ENCODE assay signal across 8 cellular contexts in the genomic region with DNA sequence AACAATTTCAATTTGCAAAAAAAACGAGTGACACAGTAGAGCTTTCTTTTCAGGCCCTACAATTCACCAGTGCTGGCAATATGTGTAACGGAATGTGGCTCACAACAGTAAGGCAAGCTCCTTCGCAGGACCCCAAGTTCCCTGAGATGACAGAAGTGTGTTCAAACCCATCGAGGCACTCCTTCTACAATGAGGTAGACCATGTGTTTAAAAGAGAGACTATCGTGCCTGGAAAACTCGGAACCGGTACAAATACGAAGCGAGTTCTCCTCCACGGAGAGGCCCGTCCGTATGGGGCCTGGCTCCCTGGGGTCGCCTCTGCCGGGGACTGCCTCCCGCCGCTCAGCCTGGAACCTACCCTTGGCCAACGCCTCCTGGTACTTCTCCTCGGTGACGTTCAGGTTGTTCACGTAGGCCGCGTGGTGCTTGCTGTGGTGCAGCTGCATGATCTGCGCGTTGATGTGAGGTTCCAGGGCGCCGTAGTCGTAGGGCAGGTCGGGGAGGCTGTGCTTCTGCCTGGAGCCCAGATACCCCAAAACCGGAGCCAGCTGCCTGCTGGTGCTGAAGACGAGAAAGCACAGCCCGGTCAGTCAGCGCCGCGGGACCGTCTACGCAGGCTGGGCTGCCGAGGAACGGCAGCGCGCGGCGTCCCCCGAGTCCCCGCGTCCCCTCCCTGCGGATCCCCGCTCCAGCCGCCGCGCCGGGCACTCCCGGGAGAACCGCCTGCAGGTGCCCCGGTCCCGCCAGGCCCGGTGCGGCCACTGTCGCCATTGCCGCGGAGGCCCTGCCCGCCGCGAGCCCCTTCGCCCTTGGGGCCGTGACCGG. TPM values are rescaled to one million over a fixed set of nuclear protein-coding genes. Genes with fewer than 3 reads are reported as not detected.
A peak's percentile ranks its signal among the peaks of the same experiment; 100 is the strongest.
DNase-seq lines count a peak whose midpoint lies in the region; ATAC-seq and TF ChIP-seq lines count a peak whose summit lies in the region.

No MANE protein-coding gene starts in this region.

- no peaks in the 10 kb centered on the region for H3K9me3 Mint-ChIP-seq in CD4-positive, alpha-beta T cell
- no peaks in the 10 kb centered on the region for H3K9me3 Mint-ChIP-seq in activated naive CD4-positive, alpha-beta T cell treated with anti-CD3 and anti-CD28 coated beads for 36 hours

- TF ChIP-seq CTCF in CD4-positive, alpha-beta T cell (IDR thresholded peaks at IDR 0.05), result no peak
- TF ChIP-seq CTCF in ovary (IDR thresholded peaks at IDR 0.05), result no peak
- no peak for TF ChIP-seq CTCF in transverse colon (IDR thresholded peaks at IDR 0.05)

- no peaks in the 10 kb centered on the region for H3K27me3 ChIP-seq in CD4-positive, alpha-beta T cell (ENCODE audit: control insufficient read depth, insufficient read depth, low read length)
- H3K27me3 ChIP-seq in ovary (no peaks in the 10 kb centered on the region), transverse colon (no peaks in the 10 kb centered on the region)

- peaks cover 46% of the 10 kb centered on the region for H3K36me3 Mint-ChIP-seq in CD4-positive, alpha-beta T cell (ENCODE audit: low read depth)
- H3K36me3 Mint-ChIP-seq in activated naive CD4-positive, alpha-beta T cell treated with anti-CD3 and anti-CD28 coated beads for 36 hours (ENCODE audit: low read depth), result peaks cover 37% of the 10 kb centered on the region

- in situ Hi-C loops in transverse colon (cut with MboI; ENCODE audit: low pct_ligation_motif_present in 1 of 4, low pct_unique_long_range_greater_than_20kb in 1 of 4, low sequenced_read_pairs in 3 of 4), result loop anchor here in 3 of 4 donors (25.0 kb wide), 3 partner anchors 95 to 370 kb away; a partner anchor contains a TSS

- no peaks in the 10 kb centered on the region for H3K27me3 Mint-ChIP-seq in CD4-positive, alpha-beta T cell
- no peaks in the 10 kb centered on the region for H3K27me3 Mint-ChIP-seq in activated naive CD4-positive, alpha-beta T cell treated with anti-CD3 and anti-CD28 coated beads for 36 hours (ENCODE audit: low read depth)

- peaks cover 58% of the 10 kb centered on the region for H3K4me1 Mint-ChIP-seq in CD4-positive, alpha-beta T cell (ENCODE audit: low read depth)
- peaks cover 41% of the 10 kb centered on the region for H3K4me1 Mint-ChIP-seq in activated naive CD4-positive, alpha-beta T cell treated with anti-CD3 and anti-CD28 coated beads for 36 hours (ENCODE audit: low read depth)

- no peaks in the 10 kb centered on the region for H3K9me3 ChIP-seq in CD4-positive, alpha-beta T cell (ENCODE audit: control insufficient read depth, low read length)
- no peaks in the 10 kb centered on the region for H3K9me3 ChIP-seq in ovary
- no peaks in the 10 kb centered on the region for H3K9me3 ChIP-seq in transverse colon

- H3K4me1 ChIP-seq in ovary (ENCODE audit: insufficient read depth) (peaks cover 9% of the 10 kb centered on the region), transverse colon (peaks cover 7 to 56% (median 40%) of the 10 kb centered on the region in 4 donors)

- intact Hi-C loops in CD4-positive, alpha-beta T cell (cut with DNase I, micrococcal nuclease), result loop anchor here (1.0 to 10.0 kb wide), 7 partner anchors 34 to 832 kb away; a partner anchor contains a TSS
- intact Hi-C loops in activated naive CD4-positive, alpha-beta T cell treated with anti-CD3 and anti-CD28 coated beads for 36 hours (cut with micrococcal nuclease), result loop anchor here (1.0 to 5.0 kb wide), 8 partner anchors 35 to 1045 kb away; a partner anchor contains a TSS
- intact Hi-C loops in Right ventricle myocardium inferior (cut with DNase I), result loop anchor here (1.0 to 10.0 kb wide), 5 partner anchors 24 to 252 kb away; a partner anchor contains a TSS
- intact Hi-C loops in ovary (cut with DNase I), result loop anchor here (2.0 to 10.0 kb wide), 7 partner anchors 34 to 160 kb away; a partner anchor contains a TSS
- intact Hi-C loops in transverse colon (cut with DNase I; ENCODE audit: low total_unique reads), result loop anchor here (5.0 kb wide), 1 partner anchor 35 kb away; a partner anchor contains a TSS

- no peak for TF ChIP-seq EP300 in ovary (IDR thresholded peaks at IDR 0.05)
- TF ChIP-seq EP300 in transverse colon (IDR thresholded peaks at IDR 0.05; ENCODE audit: low read depth), result no peak

- peak; percentile 47 for ATAC-seq in CD4-positive, alpha-beta T cell (ENCODE audit: poor library complexity)
- ATAC-seq in GM19467 (IDR thresholded peaks at IDR 0.05; ENCODE audit: unreplicated experiment) (peak; percentile 29), HG03571 (IDR thresholded peaks at IDR 0.05; ENCODE audit: unreplicated experiment) (peak; percentile 31), Right ventricle myocardium inferior (peak; percentile 23)

- CTCF ChIA-PET in CD4-positive, alpha-beta T cell (lab: Charles Lee), result interaction anchor here (0.6 to 1.9 kb wide), 3 partner anchors 11 to 78 kb away, joined by 3 to 6 read pairs (median 3); no protein-coding TSS in a partner anchor
- CTCF ChIA-PET in activated naive CD4-positive, alpha-beta T cell treated with anti-CD3 and anti-CD28 coated beads for 36 hours (lab: Charles Lee), result interaction anchor here (1.0 to 4.2 kb wide), 11 partner anchors 11 to 161 kb away, joined by 3 to 25 read pairs (median 5); a partner anchor contains a TSS

- H3K27ac Mint-ChIP-seq in CD4-positive, alpha-beta T cell, result peak overlapping the region; percentile 88
- H3K27ac Mint-ChIP-seq in activated naive CD4-positive, alpha-beta T cell treated with anti-CD3 and anti-CD28 coated beads for 36 hours, result peak overlapping the region; percentile 91

- H3K4me3 ChIP-seq in ovary (peak overlapping the region; percentile 81), transverse colon (peak overlapping the region; percentile 40 to 96 (median 74))

- peak; percentile 34 to 63 (median 48) for DNase-seq in CD4-positive, alpha-beta T cell
- DNase-seq in RPMI8226, result peak; percentile 70
- peak; percentile 76 for DNase-seq in activated naive CD4-positive, alpha-beta T cell treated with anti-CD3 and anti-CD28 coated beads for 36 hours
- peak; percentile 83 for DNase-seq in Right ventricle myocardium inferior (ENCODE audit: missing footprints)
- DNase-seq in ovary, result peak; percentile 42 to 68 (median 60)
- DNase-seq in transverse colon, result peak; percentile 71

- peak overlapping the region; percentile 76 for H3K27ac ChIP-seq in CD4-positive, alpha-beta T cell (ENCODE audit: low read depth, low read length)
- H3K27ac ChIP-seq in ovary (peak overlapping the region; percentile 91 to 92), transverse colon (peak overlapping the region; percentile 93 to 100 (median 95))

- TF ChIP-seq POLR2A in ovary (IDR thresholded peaks at IDR 0.05), result no peak
- no peak for TF ChIP-seq POLR2A in transverse colon (IDR thresholded peaks at IDR 0.05)

- H3K36me3 ChIP-seq in ovary (no peaks in the 10 kb centered on the region), transverse colon (peaks cover 0 to 15% (median 2%) of the 10 kb centered on the region in 4 donors)

- POLR2A ChIA-PET in CD4-positive, alpha-beta T cell (lab: Charles Lee), result interaction anchor here (0.6 to 12.0 kb wide), 13 partner anchors 10 to 841 kb away, joined by 3 to 195 read pairs (median 3); a partner anchor contains a TSS

- 1 to 2% (median 1%) methylated on average over 45 to 66 of the region's 66 CpGs for WGBS in ovary, 3 donors
- whole genome bisulfite sequencing in transverse colon (ENCODE audit: low coverage in 1 of 2), 2 donors, result 1% methylated on average over 47 of the region's 66 CpGs; no CpG with 5 or more reads in 1 of the 2 donors

- peak overlapping the region; percentile 87 for H3K4me3 Mint-ChIP-seq in CD4-positive, alpha-beta T cell
- peak overlapping the region; percentile 95 for H3K4me3 Mint-ChIP-seq in activated naive CD4-positive, alpha-beta T cell treated with anti-CD3 and anti-CD28 coated beads for 36 hours

RNA-seq across cellular contexts. Expression of a gene that starts 0.5 kb away (rescaled TPM):
- total RNA-seq in CD4-positive, alpha-beta T cell, result 100 to 1,000 TPM; 182 to 195 TPM
- 100 to 1,000 TPM; 256 to 260 TPM for total RNA-seq in activated naive CD4-positive, alpha-beta T cell treated with anti-CD3 and anti-CD28 coated beads for 36 hours
- total RNA-seq in Right ventricle myocardium inferior (1,072 TPM), ovary (100 to 1,000 TPM; 164 to 580 (median 215) TPM), transverse colon (100 to 1,000 TPM; 170 to 272 (median 224) TPM)
- polyA plus RNA-seq in ovary, result 100 to 1,000 TPM; 130 to 160 TPM

RNA-seq across cellular contexts. Expression of a gene that starts 34.8 kb away (rescaled TPM):
- 100 to 1,000 TPM; 211 to 227 TPM for total RNA-seq in CD4-positive, alpha-beta T cell
- 10 to 100 TPM; 87.5 to 91.6 TPM for total RNA-seq in activated naive CD4-positive, alpha-beta T cell treated with anti-CD3 and anti-CD28 coated beads for 36 hours
- total RNA-seq in Right ventricle myocardium inferior (45.9 TPM), ovary (100 to 1,000 TPM in 3 of 7 donors, 10 to 100 TPM in 4; 89.1 to 117 (median 95.4) TPM), transverse colon (100 to 1,000 TPM in 2 of 4 donors, 10 to 100 TPM in 2; 32.6 to 119 (median 88.1) TPM)
- polyA plus RNA-seq in ovary, result 10 to 100 TPM; 65.3 to 95.7 TPM

Comparison
In these comparisons a context has a peak if more than half of its experiments do, and no peak if none do; other contexts are left out.
1. Peak in every context shown above with its lines: DNase-seq, ATAC-seq, H3K4me3 ChIP-seq and H3K27ac ChIP-seq.